1 cellular context compared by ENCODE assay signal in genomic region chr6:1229808-1230207, GRCh38.
TF ChIP-seq lines count a peak whose summit lies in the region.

No MANE protein-coding gene starts in this region.

TF ChIP-seq in HepG2, 621 proteins besides CTCF, POLR2A, EP300 and RAD21:
- TF ChIP-seq ZBTB4 (CRISPR knock-in tag; IDR thresholded peaks at IDR 0.05; ENCODE audit: borderline replicate concordance) (0 out of 2 replicates have a peak, but pooled peaks have one; percentile 8), ZKSCAN5 (CRISPR knock-in tag; IDR thresholded peaks at IDR 0.05) (0 out of 2 replicates have a peak, but pooled peaks have one; percentile 37), ZNF768 (CRISPR knock-in tag; IDR thresholded peaks at IDR 0.05) (peak; percentile 24; the same call in 1 of the 2 replicates), ZBTB38 (CRISPR knock-in tag; IDR thresholded peaks at IDR 0.05) (peak; percentile 83), RBAK (CRISPR knock-in tag; IDR thresholded peaks at IDR 0.05) (0 out of 2 replicates have a peak, but pooled peaks have one; percentile 6), ZMYM4 (CRISPR knock-in tag; IDR thresholded peaks at IDR 0.05) (no peak), ZFP91 (CRISPR knock-in tag; IDR thresholded peaks at IDR 0.05; ENCODE audit: borderline replicate concordance) (0 out of 2 replicates have a peak, but pooled peaks have one; percentile 38), TEAD3 (CRISPR knock-in tag; optimal IDR thresholded peaks at IDR 0.05; ENCODE audit: borderline replicate concordance) (peak; percentile 39), ZNF512 (CRISPR knock-in tag; IDR thresholded peaks at IDR 0.05) (peak; percentile 40; the same call in 1 of the 2 replicates), YY1 (IDR thresholded peaks at IDR 0.05; ENCODE audit: insufficient read depth, insufficient replicate concordance, low read depth, low read length) (peak; percentile 3), DR1 (CRISPR knock-in tag; IDR thresholded peaks at IDR 0.05) (no peak), ZFY (CRISPR knock-in tag; IDR thresholded peaks at IDR 0.05) (0 out of 2 replicates have a peak, but pooled peaks have one; percentile 6), ZBTB26 (CRISPR knock-in tag; IDR thresholded peaks at IDR 0.05; ENCODE audit: borderline replicate concordance) (no peak)
- TF ChIP-seq, protein P1, sequence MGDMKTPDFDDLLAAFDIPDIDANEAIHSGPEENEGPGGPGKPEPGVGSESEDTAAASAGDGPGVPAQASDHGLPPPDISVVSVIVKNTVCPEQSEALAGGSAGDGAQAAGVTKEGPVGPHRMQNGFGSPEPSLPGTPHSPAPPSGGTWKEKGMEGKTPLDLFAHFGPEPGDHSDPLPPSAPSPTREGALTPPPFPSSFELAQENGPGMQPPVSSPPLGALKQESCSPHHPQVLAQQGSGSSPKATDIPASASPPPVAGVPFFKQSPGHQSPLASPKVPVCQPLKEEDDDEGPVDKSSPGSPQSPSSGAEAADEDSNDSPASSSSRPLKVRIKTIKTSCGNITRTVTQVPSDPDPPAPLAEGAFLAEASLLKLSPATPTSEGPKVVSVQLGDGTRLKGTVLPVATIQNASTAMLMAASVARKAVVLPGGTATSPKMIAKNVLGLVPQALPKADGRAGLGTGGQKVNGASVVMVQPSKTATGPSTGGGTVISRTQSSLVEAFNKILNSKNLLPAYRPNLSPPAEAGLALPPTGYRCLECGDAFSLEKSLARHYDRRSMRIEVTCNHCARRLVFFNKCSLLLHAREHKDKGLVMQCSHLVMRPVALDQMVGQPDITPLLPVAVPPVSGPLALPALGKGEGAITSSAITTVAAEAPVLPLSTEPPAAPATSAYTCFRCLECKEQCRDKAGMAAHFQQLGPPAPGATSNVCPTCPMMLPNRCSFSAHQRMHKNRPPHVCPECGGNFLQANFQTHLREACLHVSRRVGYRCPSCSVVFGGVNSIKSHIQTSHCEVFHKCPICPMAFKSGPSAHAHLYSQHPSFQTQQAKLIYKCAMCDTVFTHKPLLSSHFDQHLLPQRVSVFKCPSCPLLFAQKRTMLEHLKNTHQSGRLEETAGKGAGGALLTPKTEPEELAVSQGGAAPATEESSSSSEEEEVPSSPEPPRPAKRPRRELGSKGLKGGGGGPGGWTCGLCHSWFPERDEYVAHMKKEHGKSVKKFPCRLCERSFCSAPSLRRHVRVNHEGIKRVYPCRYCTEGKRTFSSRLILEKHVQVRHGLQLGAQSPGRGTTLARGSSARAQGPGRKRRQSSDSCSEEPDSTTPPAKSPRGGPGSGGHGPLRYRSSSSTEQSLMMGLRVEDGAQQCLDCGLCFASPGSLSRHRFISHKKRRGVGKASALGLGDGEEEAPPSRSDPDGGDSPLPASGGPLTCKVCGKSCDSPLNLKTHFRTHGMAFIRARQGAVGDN (CRISPR knock-in tag; IDR thresholded peaks at IDR 0.05): peak; percentile 55
